Comparison of ENCODE assay signal across 13 cellular contexts in genomic region chr3:98531622-98532274, GRCh38. TPM values are rescaled to one million over a fixed set of nuclear protein-coding genes. Genes with fewer than 3 reads are reported as not detected.
DNase-seq lines count a peak whose midpoint lies in the region; ATAC-seq and TF ChIP-seq lines count a peak whose summit lies in the region.
"Had no signal": no experiment of that assay in that cellular context is flagged by ENCODE, and none has a peak within 500 bp of the region (broad histone marks: within the 10 kb centered on the region; RNA-seq: fewer than 3 reads in every experiment).

Gene GPR15 (plus strand): TSS chr3:98531978. CDS start chr3:98532034, 56 bp downstream.

- H3K9me2 ChIP-seq in GM23248 (ENCODE audit: insufficient read depth) = no peaks in the 10 kb centered on the region

- H3K36me3 Mint-ChIP-seq in activated B cell treated with CpG ODN at 0.5 μM for 24 hours (ENCODE audit: low read depth) = no peaks in the 10 kb centered on the region

- H3K4me1 Mint-ChIP-seq in activated B cell treated with CpG ODN at 0.5 μM for 24 hours = peaks cover 26% of the 10 kb centered on the region

- WGBS in GM23248 (ENCODE audit: low coverage in 1 of 2, low lambda C conversion rate in 2 of 2, missing lambda C conversion rate in 2 of 2), 2 experiments = 65% methylated on average over 7 of the region's 7 CpGs

- H3K9me3 ChIP-seq in BE2C (no peaks in the 10 kb centered on the region), GM23248 (ENCODE audit: low read depth) (no peaks in the 10 kb centered on the region), uterus (no peaks in the 10 kb centered on the region)
- H3K9me3 ChIP-seq: sigmoid colon had no signal

- H4K20me1 ChIP-seq in GM23248 (ENCODE audit: insufficient read depth) = no peaks in the 10 kb centered on the region

- peak within 1 kb of the TSS; percentile 27 for H3K27ac Mint-ChIP-seq in activated B cell treated with CpG ODN at 0.5 μM for 24 hours
- H3K27ac Mint-ChIP-seq: H9 had no signal

- H3K27me3 Mint-ChIP-seq in activated B cell treated with CpG ODN at 0.5 μM for 24 hours = no peaks in the 10 kb centered on the region

- peak within 1 kb of the TSS; percentile 65 for H3K4me3 Mint-ChIP-seq in activated B cell treated with CpG ODN at 0.5 μM for 24 hours
- H3K4me3 Mint-ChIP-seq: H9 had no signal

- H3K9ac ChIP-seq in GM23248 = no peak within 1 kb of the TSS

- H3K36me3 ChIP-seq in BE2C = no peaks in the 10 kb centered on the region
- no peaks in the 10 kb centered on the region for H3K36me3 ChIP-seq in GM23248 (ENCODE audit: low read depth)
- no peaks in the 10 kb centered on the region for H3K36me3 ChIP-seq in uterus
- H3K36me3 ChIP-seq: sigmoid colon had no signal

- intact Hi-C loops in activated B cell treated with CpG ODN at 0.5 μM for 24 hours (cut with micrococcal nuclease) (no loop called here), uterus (cut with DNase I; ENCODE audit: low total_unique reads) (no loop called here)

- H3K4me2 ChIP-seq in GM23248 (ENCODE audit: unreplicated experiment) = no peak within 1 kb of the TSS

- H3K27me3 ChIP-seq in BE2C (no peaks in the 10 kb centered on the region), GM23248 (replicated peaks; ENCODE audit: insufficient read depth) (peaks cover 18% of the 10 kb centered on the region; the same call in 1 of the 2 replicates), uterus (no peaks in the 10 kb centered on the region)
- H3K27me3 ChIP-seq: sigmoid colon had no signal

- TF ChIP-seq POLR2A in uterus (IDR thresholded peaks at IDR 0.05) = no peak

- in situ Hi-C loops in GM23248 (cut with MboI) = no loop called here

- H3K4me3 ChIP-seq in BE2C (ENCODE audit: low read depth, low read length) (0 out of 2 replicates have a peak within 1 kb of the TSS, but pooled peaks have one; percentile 7), GM23248 (no peak within 1 kb of the TSS), uterus (no peak within 1 kb of the TSS)
- H3K4me3 ChIP-seq: sigmoid colon had no signal

- H3K27ac ChIP-seq in GM23248 = no peak within 1 kb of the TSS
- H3K27ac ChIP-seq in uterus = no peak within 1 kb of the TSS
- H3K27ac ChIP-seq: sigmoid colon had no signal

- H3K79me2 ChIP-seq in GM23248 (ENCODE audit: insufficient read depth) = no peaks in the 10 kb centered on the region

- CTCF ChIA-PET in activated B cell treated with CpG ODN at 0.5 μM for 24 hours (lab: Charles Lee) = no interaction called here

- POLR2A ChIA-PET in activated B cell treated with CpG ODN at 0.5 μM for 24 hours (lab: Charles Lee) = interaction anchor here (1.0 to 2.1 kb wide), 3 partner anchors 9 to 32 kb away, joined by 3 to 11 read pairs (median 7); partner anchors contain the start of gene CLDND1

- H3K9me3 Mint-ChIP-seq in activated B cell treated with CpG ODN at 0.5 μM for 24 hours = no peaks in the 10 kb centered on the region
- H3K9me3 Mint-ChIP-seq: H9 had no signal

- H3K4me1 ChIP-seq in BE2C = peaks cover 6% of the 10 kb centered on the region
- no peaks in the 10 kb centered on the region for H3K4me1 ChIP-seq in GM23248 (ENCODE audit: insufficient read depth)
- no peaks in the 10 kb centered on the region for H3K4me1 ChIP-seq in uterus
- H3K4me1 ChIP-seq: sigmoid colon had no signal

- peak; percentile 22 for ATAC-seq in GM18873 (IDR thresholded peaks at IDR 0.05; ENCODE audit: low FRiP score, unreplicated experiment)
- peak; percentile 16 for ATAC-seq in HG02870 (IDR thresholded peaks at IDR 0.05; ENCODE audit: unreplicated experiment)
- peak; percentile 23 for ATAC-seq in activated B cell treated with CpG ODN at 0.5 μM for 24 hours (ENCODE audit: low read depth)

- no peaks in the 10 kb centered on the region for H3F3A ChIP-seq in GM23248 (ENCODE audit: insufficient read depth)

- no peak within 1 kb of the TSS for H2AFZ ChIP-seq in GM23248

- DNase-seq in BE2C (no peak), activated B cell treated with CpG ODN at 0.5 μM for 24 hours (no peak), GM03348 (ENCODE audit: low spot score) (no peak), GM23248 (no peak), uterus (no peak)
- no peak for DNase-seq in stimulated activated CD4-positive, alpha-beta T cell treated with anti-CD3 and anti-CD28 coated beads, Interleukin-4, amount 100 ng/mL, for 4 hours
- DNase-seq: H9, MV-4-11, sigmoid colon had no signal

- TF ChIP-seq CTCF in BE2C (IDR thresholded peaks at IDR 0.05; ENCODE audit: low read depth, low read length) (no peak), activated B cell treated with CpG ODN at 0.5 μM for 24 hours (IDR thresholded peaks at IDR 0.05) (no peak), uterus (IDR thresholded peaks at IDR 0.05) (no peak)

RNA-seq across cellular contexts. Expression of gene GPR15, which starts in this region (rescaled TPM):
- not detected for polyA plus RNA-seq in BE2C (2012; ENCODE audit: insufficient read depth, insufficient read length, low read depth)
- 3.7 and 4.5 TPM in 2 replicates for total RNA-seq in activated B cell treated with CpG ODN at 0.5 μM for 24 hours
- not detected in 2 replicates for total RNA-seq in GM23248 (2014; rRNA removed; shearing (Covaris generic))
- polyA plus RNA-seq in GM23248 (2016; fragmentation: Nextera tagmentation; extraction: Ambion mirVana) = not detected in 2 replicates
- total RNA-seq in uterus = not detected
- total RNA-seq: H9, kidney epithelial cell had no signal
- polyA plus RNA-seq: BJ had no signal
